Comparison of ENCODE assay signal across 12 cellular contexts in the genomic region with DNA sequence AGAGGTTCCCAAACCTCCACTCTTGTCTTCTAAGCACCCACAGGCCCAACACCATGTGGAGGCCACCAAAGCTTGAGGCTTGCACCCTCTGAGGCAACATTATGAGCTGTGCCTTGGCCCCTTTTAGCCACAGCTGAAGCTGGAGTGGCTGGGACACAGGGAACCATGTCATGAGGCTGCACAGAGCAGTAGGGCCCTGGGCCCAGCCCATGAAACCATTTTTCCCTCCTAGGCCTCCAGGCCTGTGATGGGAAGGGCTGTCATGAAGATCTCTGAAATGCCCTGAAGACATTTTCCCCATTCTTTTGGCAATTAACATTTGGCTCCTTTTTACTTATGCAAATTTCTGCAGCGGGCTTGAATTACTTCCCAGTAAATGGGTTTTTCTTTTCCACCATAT. TPM values are rescaled to one million over a fixed set of nuclear protein-coding genes. Genes with fewer than 3 reads are reported as not detected.
"Had no signal": no experiment of that assay in that cellular context is flagged by ENCODE, and none has a peak within 500 bp of the region (broad histone marks: within the 10 kb centered on the region; RNA-seq: fewer than 3 reads in every experiment).

No MANE protein-coding gene starts in this region.

- H3K9ac ChIP-seq: GM23248 had no signal

- H3K4me3 Mint-ChIP-seq: GM23338, H9, HFFc6 had no signal

- H3K27ac Mint-ChIP-seq: GM23338, H9, HFFc6 had no signal

- DNase-seq: GM23248, GOT3, H7, H9, HCEC 1CT, HFFc6 had no signal

- H3K4me2 ChIP-seq: GM23338 had no signal

- H3K4me1 ChIP-seq: HAP-1 had no signal

- H3K4me1 Mint-ChIP-seq: GM23338 had no signal

- H3K27ac ChIP-seq: GM23248 had no signal

- H3K4me3 ChIP-seq: GM23248, GM23338, HAP-1 had no signal

- FAIRE-seq: H1, H54 had no signal

- ATAC-seq: GM23338, HCT116 had no signal

- H3K36me3 ChIP-seq: HAP-1 had no signal

RNA-seq across cellular contexts. Expression of a gene that starts 14.8 kb away (rescaled TPM):
- total RNA-seq: GM23248, GM23338, H1, H4, H7, H9, HFFc6 had no signal
- polyA plus RNA-seq: GM23248, GM23338, H1 had no signal
